ENCODE assay signal across 2 cellular contexts in genomic region chr11:25983280-25983679, GRCh38.
A peak's percentile ranks its signal among the peaks of the same experiment; 100 is the strongest.
TF ChIP-seq lines count a peak whose summit lies in the region.

No MANE protein-coding gene starts in this region.

TF ChIP-seq in IMR-90, 13 proteins besides CTCF, POLR2A, EP300 and RAD21:
- no peak for TF ChIP-seq CHD1 (IDR thresholded peaks at IDR 0.05; ENCODE audit: low read depth, low read length)
- no peak for TF ChIP-seq MXI1 (IDR thresholded peaks at IDR 0.05; ENCODE audit: borderline replicate concordance, low read depth, low read length)
- no peak for TF ChIP-seq MAZ (IDR thresholded peaks at IDR 0.05; ENCODE audit: borderline replicate concordance, low read depth, low read length)
- no peak for TF ChIP-seq NFE2L2 (IDR thresholded peaks at IDR 0.05; ENCODE audit: low read depth, low read length)
- no peak for TF ChIP-seq ELK1 (IDR thresholded peaks at IDR 0.05; ENCODE audit: borderline replicate concordance, low read depth, low read length)
- TF ChIP-seq RCOR1 (IDR thresholded peaks at IDR 0.05; ENCODE audit: insufficient replicate concordance, low read length) = no peak
- no peak for TF ChIP-seq CEBPB (IDR thresholded peaks at IDR 0.05; ENCODE audit: low read depth, low read length)
- no peak for TF ChIP-seq SMC3 (IDR thresholded peaks at IDR 0.05; ENCODE audit: low read depth, low read length)
- no peak for TF ChIP-seq BHLHE40 (IDR thresholded peaks at IDR 0.05; ENCODE audit: low read depth, low read length)
- no peak for TF ChIP-seq FOS (IDR thresholded peaks at IDR 0.05; ENCODE audit: low read depth, low read length)
- TF ChIP-seq, protein P1, sequence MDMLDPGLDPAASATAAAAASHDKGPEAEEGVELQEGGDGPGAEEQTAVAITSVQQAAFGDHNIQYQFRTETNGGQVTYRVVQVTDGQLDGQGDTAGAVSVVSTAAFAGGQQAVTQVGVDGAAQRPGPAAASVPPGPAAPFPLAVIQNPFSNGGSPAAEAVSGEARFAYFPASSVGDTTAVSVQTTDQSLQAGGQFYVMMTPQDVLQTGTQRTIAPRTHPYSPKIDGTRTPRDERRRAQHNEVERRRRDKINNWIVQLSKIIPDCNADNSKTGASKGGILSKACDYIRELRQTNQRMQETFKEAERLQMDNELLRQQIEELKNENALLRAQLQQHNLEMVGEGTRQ (IDR thresholded peaks at IDR 0.05; ENCODE audit: low read depth, low read length) = no peak

TF ChIP-seq in K562, 482 proteins besides CTCF, POLR2A, EP300 and RAD21:
- TF ChIP-seq EZH2 (IDR thresholded peaks at IDR 0.05; ENCODE audit: borderline replicate concordance, low read depth, low read length) (no peak), ZNF134 (CRISPR knock-in tag; conservative IDR thresholded peaks at IDR 0.05) (peak; percentile 75), ZNF23 (CRISPR knock-in tag; IDR thresholded peaks at IDR 0.05) (no peak), STAT5A (IDR thresholded peaks at IDR 0.05; ENCODE audit: borderline replicate concordance, low read length) (no peak)
